8 cellular contexts compared by ENCODE assay signal in the genomic region with DNA sequence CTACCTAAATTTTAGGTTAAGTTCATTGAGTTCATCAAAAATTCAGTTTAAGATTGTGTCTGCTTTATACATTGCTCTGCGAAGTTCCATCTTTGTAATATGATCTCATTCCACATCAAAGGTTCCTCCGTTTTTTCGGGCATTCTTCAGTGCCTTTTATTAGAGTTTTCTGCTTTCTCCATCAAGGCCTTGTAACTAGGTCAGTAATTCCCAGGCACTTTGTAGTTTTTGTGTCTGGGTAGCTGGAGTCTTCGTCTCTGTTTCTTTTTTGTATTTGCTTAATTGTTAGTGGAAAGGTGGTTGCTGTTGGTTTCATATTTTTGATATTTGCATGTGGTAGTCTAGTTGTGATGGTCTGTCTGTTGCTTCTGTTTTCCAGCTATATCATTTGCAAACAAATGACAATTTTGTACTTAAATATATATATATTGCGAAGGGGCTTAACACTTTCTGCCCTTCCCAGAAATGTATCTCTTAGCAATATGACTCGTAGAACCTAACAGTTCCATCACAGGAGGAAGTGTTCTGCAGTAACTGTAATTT.
DNase-seq lines count a peak whose midpoint lies in the region; ATAC-seq and TF ChIP-seq lines count a peak whose summit lies in the region.

No MANE protein-coding gene starts in this region.

- H3K27ac Mint-ChIP-seq in WTC11, result no peak overlapping the region

- no peak overlapping the region for H3K27ac ChIP-seq in GM23248
- H3K27ac ChIP-seq in Peyer's patch, result peak overlapping the region; percentile 21 to 79 (median 62)
- no peak overlapping the region for H3K27ac ChIP-seq in mesenchymal stem cell (ENCODE audit: low read length, poor library complexity, severe bottlenecking)

- H2AFZ ChIP-seq in GM23248 (no peak overlapping the region), mesenchymal stem cell (ENCODE audit: low read depth, low read length) (no peak overlapping the region)

- H3F3A ChIP-seq in GM23248 (ENCODE audit: insufficient read depth), result no peaks in the 10 kb centered on the region

- no peaks in the 10 kb centered on the region for H3K27me3 Mint-ChIP-seq in WTC11 (ENCODE audit: low read depth)

- H3K14ac ChIP-seq in mesenchymal stem cell (ENCODE audit: low read length in 2 of 2), result no peak overlapping the region

- H3K36me3 Mint-ChIP-seq in WTC11, result no peaks in the 10 kb centered on the region

- H2BK12ac ChIP-seq in mesenchymal stem cell (ENCODE audit: low read length in 2 of 2), result no peak overlapping the region

- no peak overlapping the region for H3K4me3 Mint-ChIP-seq in WTC11

- H3K9me2 ChIP-seq in GM23248 (ENCODE audit: insufficient read depth), result no peaks in the 10 kb centered on the region

- H3K4ac ChIP-seq in mesenchymal stem cell (ENCODE audit: low read depth in 1 of 2, low read length in 2 of 2), result no peak overlapping the region

- H3K9me3 ChIP-seq in GM23248 (ENCODE audit: low read depth) (no peaks in the 10 kb centered on the region), Peyer's patch (no peaks in the 10 kb centered on the region), mesenchymal stem cell (ENCODE audit: control insufficient read depth, low read length) (no peaks in the 10 kb centered on the region)

- H4K91ac ChIP-seq in mesenchymal stem cell (ENCODE audit: low read length), result no peak overlapping the region

- H3K4me3 ChIP-seq in GM23248 (no peak overlapping the region), Peyer's patch (no peak overlapping the region), mesenchymal stem cell (ENCODE audit: insufficient read depth in 1 of 2, low read depth in 1 of 2, low read length in 2 of 2) (no peak overlapping the region)

- no peaks in the 10 kb centered on the region for H3K27me3 ChIP-seq in GM23248 (replicated peaks; ENCODE audit: insufficient read depth)
- H3K27me3 ChIP-seq in Peyer's patch, result no peaks in the 10 kb centered on the region
- H3K27me3 ChIP-seq in mesenchymal stem cell (ENCODE audit: control insufficient read depth in 1 of 2, insufficient read depth in 1 of 2, low read length in 2 of 2), result no peaks in the 10 kb centered on the region

- peaks cover 99% of the 10 kb centered on the region for H3K79me2 ChIP-seq in GM23248 (ENCODE audit: insufficient read depth)

- no peak for TF ChIP-seq POLR2A in GM18505 (IDR thresholded peaks at IDR 0.05; ENCODE audit: borderline replicate concordance, extremely low read depth, insufficient read depth, insufficient read length)
- TF ChIP-seq POLR2A in Peyer's patch (IDR thresholded peaks at IDR 0.05), result no peak

- H4K8ac ChIP-seq in mesenchymal stem cell (ENCODE audit: low read length), result no peak overlapping the region

- H3K4me2 ChIP-seq in GM23248 (ENCODE audit: unreplicated experiment), result no peak overlapping the region
- H3K4me2 ChIP-seq in mesenchymal stem cell (ENCODE audit: low read length, poor library complexity, severe bottlenecking), result no peak overlapping the region

- H3K23ac ChIP-seq in mesenchymal stem cell (ENCODE audit: low read length in 2 of 2), result no peak overlapping the region

- ATAC-seq in GM18505 (IDR thresholded peaks at IDR 0.05; ENCODE audit: unreplicated experiment) (peak; percentile 33), HG03039 (IDR thresholded peaks at IDR 0.05; ENCODE audit: unreplicated experiment) (no peak), WTC11 (no peak)

- no peak overlapping the region for H2BK15ac ChIP-seq in mesenchymal stem cell (ENCODE audit: low read depth, poor library complexity, severe bottlenecking)

- H4K20me1 ChIP-seq in GM23248 (ENCODE audit: insufficient read depth), result peaks cover 10% of the 10 kb centered on the region; the same call in 1 of the 2 replicates

- 0 out of 2 replicates have a peak, but pooled peaks cover 3% of the 10 kb centered on the region for H3K4me1 Mint-ChIP-seq in WTC11

- DNase-seq in GM23248, result peak; percentile 6
- no peak for DNase-seq in Peyer's patch
- peak; percentile 9 for DNase-seq in mesenchymal stem cell
- no peak for DNase-seq in DMS 273 (lab: John Stamatoyannopoulos, UW; ENCODE audit: unreplicated experiment)
- DNase-seq in SHP77 treated with DMSO at 0.1 percent for 48 hours (lab: John Stamatoyannopoulos, UW), result no peak
- no peak for DNase-seq in WTC11 (ENCODE audit: low spot score)

- TF ChIP-seq CTCF in Peyer's patch (IDR thresholded peaks at IDR 0.05) (no peak), WTC11 (IDR thresholded peaks at IDR 0.05) (no peak)

- H3K9me3 Mint-ChIP-seq in WTC11, result no peaks in the 10 kb centered on the region

- WGBS in GM23248 (ENCODE audit: low coverage in 1 of 2, low lambda C conversion rate in 2 of 2, missing lambda C conversion rate in 2 of 2), 2 experiments, result 54 to 63% methylated on average over 6 of the region's 6 CpGs
- 89% methylated on average over 4 of the region's 6 CpGs for WGBS in mesenchymal stem cell

- CTCF ChIA-PET in WTC11 (lab: Charles Lee), result no interaction called here

- H3K18ac ChIP-seq in mesenchymal stem cell (ENCODE audit: low read depth in 1 of 2, low read length in 2 of 2), result no peak overlapping the region

- no peak overlapping the region for H2BK120ac ChIP-seq in mesenchymal stem cell (ENCODE audit: low read depth, low read length)

- peaks cover 18% of the 10 kb centered on the region for H3K4me1 ChIP-seq in GM23248 (ENCODE audit: insufficient read depth)
- peaks cover 0 to 31% (median 19%) of the 10 kb centered on the region in 4 donors for H3K4me1 ChIP-seq in Peyer's patch
- H3K4me1 ChIP-seq in mesenchymal stem cell (ENCODE audit: control insufficient read depth, insufficient read depth, low read depth, low read length), result peaks cover 30% of the 10 kb centered on the region

- POLR2A ChIA-PET in WTC11 (lab: Charles Lee), result interaction anchor here (0.6 kb wide), 1 partner anchor 73 kb away, joined by 8 read pairs; no protein-coding TSS in a partner anchor

- H3K9ac ChIP-seq in GM23248 (no peak overlapping the region), mesenchymal stem cell (ENCODE audit: low read length) (no peak overlapping the region)

- peaks cover 19% of the 10 kb centered on the region for H3K79me1 ChIP-seq in mesenchymal stem cell (replicated peaks; ENCODE audit: low read length, poor library complexity, severe bottlenecking)

- in situ Hi-C loops in GM23248 (cut with MboI), result no loop called here

- H3K36me3 ChIP-seq in GM23248 (ENCODE audit: low read depth) (no peaks in the 10 kb centered on the region), Peyer's patch (no peaks in the 10 kb centered on the region), mesenchymal stem cell (ENCODE audit: control insufficient read depth in 1 of 2, insufficient read depth in 2 of 2, low read depth in 1 of 2, low read length in 2 of 2) (peaks cover 11% of the 10 kb centered on the region in 2 experiments)

- H2AK5ac ChIP-seq in mesenchymal stem cell (ENCODE audit: low read length, severe bottlenecking), result no peak overlapping the region

- H2BK5ac ChIP-seq in mesenchymal stem cell (ENCODE audit: low read depth, low read length, poor library complexity, severe bottlenecking), result no peak overlapping the region

TF ChIP-seq in WTC11, 78 proteins besides CTCF, POLR2A, EP300 and RAD21:
- TF ChIP-seq, protein P1, sequence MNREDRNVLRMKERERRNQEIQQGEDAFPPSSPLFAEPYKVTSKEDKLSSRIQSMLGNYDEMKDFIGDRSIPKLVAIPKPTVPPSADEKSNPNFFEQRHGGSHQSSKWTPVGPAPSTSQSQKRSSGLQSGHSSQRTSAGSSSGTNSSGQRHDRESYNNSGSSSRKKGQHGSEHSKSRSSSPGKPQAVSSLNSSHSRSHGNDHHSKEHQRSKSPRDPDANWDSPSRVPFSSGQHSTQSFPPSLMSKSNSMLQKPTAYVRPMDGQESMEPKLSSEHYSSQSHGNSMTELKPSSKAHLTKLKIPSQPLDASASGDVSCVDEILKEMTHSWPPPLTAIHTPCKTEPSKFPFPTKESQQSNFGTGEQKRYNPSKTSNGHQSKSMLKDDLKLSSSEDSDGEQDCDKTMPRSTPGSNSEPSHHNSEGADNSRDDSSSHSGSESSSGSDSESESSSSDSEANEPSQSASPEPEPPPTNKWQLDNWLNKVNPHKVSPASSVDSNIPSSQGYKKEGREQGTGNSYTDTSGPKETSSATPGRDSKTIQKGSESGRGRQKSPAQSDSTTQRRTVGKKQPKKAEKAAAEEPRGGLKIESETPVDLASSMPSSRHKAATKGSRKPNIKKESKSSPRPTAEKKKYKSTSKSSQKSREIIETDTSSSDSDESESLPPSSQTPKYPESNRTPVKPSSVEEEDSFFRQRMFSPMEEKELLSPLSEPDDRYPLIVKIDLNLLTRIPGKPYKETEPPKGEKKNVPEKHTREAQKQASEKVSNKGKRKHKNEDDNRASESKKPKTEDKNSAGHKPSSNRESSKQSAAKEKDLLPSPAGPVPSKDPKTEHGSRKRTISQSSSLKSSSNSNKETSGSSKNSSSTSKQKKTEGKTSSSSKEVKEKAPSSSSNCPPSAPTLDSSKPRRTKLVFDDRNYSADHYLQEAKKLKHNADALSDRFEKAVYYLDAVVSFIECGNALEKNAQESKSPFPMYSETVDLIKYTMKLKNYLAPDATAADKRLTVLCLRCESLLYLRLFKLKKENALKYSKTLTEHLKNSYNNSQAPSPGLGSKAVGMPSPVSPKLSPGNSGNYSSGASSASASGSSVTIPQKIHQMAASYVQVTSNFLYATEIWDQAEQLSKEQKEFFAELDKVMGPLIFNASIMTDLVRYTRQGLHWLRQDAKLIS (CRISPR knock-in tag; IDR thresholded peaks at IDR 0.05; ENCODE audit: borderline replicate concordance), result no peak
- TF ChIP-seq, protein P2, sequence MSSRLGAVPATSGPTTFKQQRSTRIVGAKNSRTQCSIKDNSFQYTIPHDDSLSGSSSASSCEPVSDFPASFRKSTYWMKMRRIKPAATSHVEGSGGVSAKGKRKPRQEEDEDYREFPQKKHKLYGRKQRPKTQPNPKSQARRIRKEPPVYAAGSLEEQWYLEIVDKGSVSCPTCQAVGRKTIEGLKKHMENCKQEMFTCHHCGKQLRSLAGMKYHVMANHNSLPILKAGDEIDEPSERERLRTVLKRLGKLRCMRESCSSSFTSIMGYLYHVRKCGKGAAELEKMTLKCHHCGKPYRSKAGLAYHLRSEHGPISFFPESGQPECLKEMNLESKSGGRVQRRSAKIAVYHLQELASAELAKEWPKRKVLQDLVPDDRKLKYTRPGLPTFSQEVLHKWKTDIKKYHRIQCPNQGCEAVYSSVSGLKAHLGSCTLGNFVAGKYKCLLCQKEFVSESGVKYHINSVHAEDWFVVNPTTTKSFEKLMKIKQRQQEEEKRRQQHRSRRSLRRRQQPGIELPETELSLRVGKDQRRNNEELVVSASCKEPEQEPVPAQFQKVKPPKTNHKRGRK (CRISPR knock-in tag; IDR thresholded peaks at IDR 0.05; ENCODE audit: borderline replicate concordance), result no peak
- TF ChIP-seq JUN (CRISPR knock-in tag; IDR thresholded peaks at IDR 0.05), result no peak

Comparison
In these comparisons a context has a peak if more than half of its experiments do, and no peak if none do; other contexts are left out.
1. DNase-seq: peak in GM23248 (single experiment) and mesenchymal stem cell (single experiment); none in Peyer's patch (0 of 3), DMS 273 (single experiment), SHP77 treated with DMSO at 0.1 percent for 48 hours (single experiment) and WTC11 (single experiment).
2. H3K27ac ChIP-seq: peak in Peyer's patch (4 of 4); none in GM23248 (single experiment) and mesenchymal stem cell (single experiment).